21 cellular contexts compared by ENCODE assay signal in genomic region chr5:170362102-170362501, GRCh38. TPM values are rescaled to one million over a fixed set of nuclear protein-coding genes. Genes with fewer than 3 reads are reported as not detected.
DNase-seq lines count a peak whose midpoint lies in the region; ATAC-seq and TF ChIP-seq lines count a peak whose summit lies in the region.
"Had no signal": no experiment of that assay in that cellular context is flagged by ENCODE, and none has a peak within 500 bp of the region (broad histone marks: within the 10 kb centered on the region; RNA-seq: fewer than 3 reads in every experiment).

No MANE protein-coding gene starts in this region.

- H3K27ac ChIP-seq in right atrium auricular region, result peak overlapping the region; percentile 46 to 58
- peak overlapping the region; percentile 53 to 61 (median 59) for H3K27ac ChIP-seq in sigmoid colon
- H3K27ac ChIP-seq: GM23248, neural progenitor cell, PC-9 had no signal

- intact Hi-C loops in sigmoid colon (cut with DNase I), result no loop called here
- intact Hi-C loops in activated CD4-positive, alpha-beta T cell treated with anti-CD3 and anti-CD28 coated beads for 36 hours (cut with DNase I, micrococcal nuclease), result no loop called here
- intact Hi-C loops in Calu3 (cut with micrococcal nuclease; ENCODE audit: unreplicated experiment), result no loop called here

- TF ChIP-seq CTCF in right atrium auricular region (IDR thresholded peaks at IDR 0.05) (no peak), sigmoid colon (IDR thresholded peaks at IDR 0.05) (no peak), Calu3 (IDR thresholded peaks at IDR 0.05; ENCODE audit: unreplicated experiment) (no peak)

- no peaks in the 10 kb centered on the region for H3K9me3 Mint-ChIP-seq in activated CD4-positive, alpha-beta T cell treated with anti-CD3 and anti-CD28 coated beads for 36 hours (ENCODE audit: low read depth)
- H3K9me3 Mint-ChIP-seq in Calu3 (ENCODE audit: low read depth, unreplicated experiment), result no peaks in the 10 kb centered on the region
- H3K9me3 Mint-ChIP-seq: memory B cell, neural progenitor cell had no signal

- H3K4me1 ChIP-seq in right atrium auricular region, result peaks cover 0 to 46% of the 10 kb centered on the region in 2 donors
- peaks cover 0 to 42% (median 20%) of the 10 kb centered on the region in 4 donors for H3K4me1 ChIP-seq in sigmoid colon
- H3K4me1 ChIP-seq in HAP-1, result no peaks in the 10 kb centered on the region
- H3K4me1 ChIP-seq: ascending aorta, neural progenitor cell had no signal

- no peaks in the 10 kb centered on the region for H3K36me3 Mint-ChIP-seq in activated CD4-positive, alpha-beta T cell treated with anti-CD3 and anti-CD28 coated beads for 36 hours (ENCODE audit: low read depth)
- no peaks in the 10 kb centered on the region for H3K36me3 Mint-ChIP-seq in Calu3 (ENCODE audit: insufficient read depth, unreplicated experiment)
- H3K36me3 Mint-ChIP-seq: memory B cell, neural progenitor cell had no signal

- H3K4me3 Mint-ChIP-seq in activated CD4-positive, alpha-beta T cell treated with anti-CD3 and anti-CD28 coated beads for 36 hours, result no peak overlapping the region
- H3K4me3 Mint-ChIP-seq in Calu3 (ENCODE audit: low read depth, unreplicated experiment), result no peak overlapping the region
- H3K4me3 Mint-ChIP-seq: memory B cell, neural progenitor cell had no signal

- H3K4me3 ChIP-seq in right atrium auricular region, result no peak overlapping the region
- H3K4me3 ChIP-seq in sigmoid colon, result no peak overlapping the region
- H3K4me3 ChIP-seq in HAP-1, result no peak overlapping the region
- H3K4me3 ChIP-seq: ascending aorta, coronary artery, GM23248, neural progenitor cell, PC-9 had no signal

- no TSS peak for BruUV-seq in Calu3 (replicated peaks; lab: Mats Ljungman, UMichigan)

- H3K4me1 Mint-ChIP-seq in activated CD4-positive, alpha-beta T cell treated with anti-CD3 and anti-CD28 coated beads for 36 hours, result no peaks in the 10 kb centered on the region
- no peaks in the 10 kb centered on the region for H3K4me1 Mint-ChIP-seq in Calu3 (ENCODE audit: low read depth, unreplicated experiment)

- CTCF ChIA-PET in activated CD4-positive, alpha-beta T cell treated with anti-CD3 and anti-CD28 coated beads for 36 hours (lab: Charles Lee), result interaction anchor here (1.2 to 1.5 kb wide), 3 partner anchors 23 to 157 kb away, joined by 4 to 8 read pairs (median 5); no protein-coding TSS in a partner anchor
- CTCF ChIA-PET in Calu3 (lab: Charles Lee), result no interaction called here

- H3K27me3 Mint-ChIP-seq in activated CD4-positive, alpha-beta T cell treated with anti-CD3 and anti-CD28 coated beads for 36 hours, result no peaks in the 10 kb centered on the region
- H3K27me3 Mint-ChIP-seq in Calu3 (ENCODE audit: unreplicated experiment), result peaks cover 72% of the 10 kb centered on the region
- H3K27me3 Mint-ChIP-seq: memory B cell had no signal

- TF ChIP-seq POLR2A in sigmoid colon (IDR thresholded peaks at IDR 0.05), result no peak

- no peak for TF ChIP-seq EP300 in sigmoid colon (IDR thresholded peaks at IDR 0.05)

- no peak overlapping the region for H3K27ac Mint-ChIP-seq in activated CD4-positive, alpha-beta T cell treated with anti-CD3 and anti-CD28 coated beads for 36 hours
- no peak overlapping the region for H3K27ac Mint-ChIP-seq in Calu3 (ENCODE audit: unreplicated experiment)
- H3K27ac Mint-ChIP-seq: memory B cell, neural progenitor cell had no signal

- POLR2A ChIA-PET in activated CD4-positive, alpha-beta T cell treated with anti-CD3 and anti-CD28 coated beads for 36 hours (lab: Charles Lee), result no interaction called here

- H3K36me3 ChIP-seq in right atrium auricular region (no peaks in the 10 kb centered on the region), sigmoid colon (no peaks in the 10 kb centered on the region), HAP-1 (replicated peaks) (no peaks in the 10 kb centered on the region)
- H3K36me3 ChIP-seq: ascending aorta, neural progenitor cell had no signal

- H3K27me3 ChIP-seq in right atrium auricular region (no peaks in the 10 kb centered on the region), sigmoid colon (no peaks in the 10 kb centered on the region), HAP-1 (ENCODE audit: low read depth) (no peaks in the 10 kb centered on the region)
- H3K27me3 ChIP-seq: ascending aorta, neural progenitor cell had no signal

- in situ Hi-C loops in HAP-1 (cut with MboI; ENCODE audit: low sequenced_read_pairs), result no loop called here

- DNase-seq in SIG-M5 treated with dmso at 0.1 percent for 504 hours (lab: John Stamatoyannopoulos, UW; ENCODE audit: unreplicated experiment), result peak; percentile 68
- no peak for DNase-seq in SIG-M5 (lab: John Stamatoyannopoulos, UW)
- no peak for DNase-seq in right atrium auricular region (ENCODE audit: low spot score)
- DNase-seq in sigmoid colon, result peak; percentile 82
- DNase-seq in activated CD4-positive, alpha-beta T cell treated with anti-CD3 and anti-CD28 coated beads for 36 hours, result no peak
- DNase-seq in germinal center (ENCODE audit: low spot score), result no peak
- no peak for DNase-seq in Calu3
- no peak for DNase-seq in HAP-1 (ENCODE audit: low spot score in 2 of 2)
- DNase-seq: activated CD4-positive, alpha-beta T cell treated with anti-CD3 and anti-CD28 coated beads, Interleukin-2, amount 50 U/mL, for 1 hour; activated naive CD4-positive, alpha-beta T cell treated with Interleukin-2 at 50 U/mL for 16 hours; DMS79; GM23248; NCI-H1092 treated with DMSO at 0.1 percent for 48 hours; NCI-H2107; NCI-H524 treated with DMSO at 0.1 percent for 48 hours; PC-9 had no signal

- no peak for ATAC-seq in activated CD4-positive, alpha-beta T cell treated with anti-CD3 and anti-CD28 coated beads for 36 hours

- H3K9me3 ChIP-seq in right atrium auricular region (no peaks in the 10 kb centered on the region), sigmoid colon (no peaks in the 10 kb centered on the region), HAP-1 (no peaks in the 10 kb centered on the region)
- H3K9me3 ChIP-seq: ascending aorta had no signal

- 80 to 90% methylated on average over 7 of the region's 7 CpGs for whole genome bisulfite sequencing in sigmoid colon, 2 donors

RNA-seq across cellular contexts. Expression of gene KCNMB1, which starts 27.1 kb away (rescaled TPM):
- total RNA-seq in right atrium auricular region (under 1 TPM; 0.74 to 0.83 TPM), sigmoid colon (10 to 100 TPM; 38.6 to 59.8 (median 44.6) TPM), Calu3 (2022) (not detected in 2 replicates)
- polyA plus RNA-seq in sigmoid colon, result 1 to 10 TPM in 2 of 3 donors, under 1 TPM in 1; 0.46 to 6.8 (median 1.2) TPM
- not detected for total RNA-seq in activated CD4-positive, alpha-beta T cell treated with anti-CD3 and anti-CD28 coated beads for 36 hours
- total RNA-seq: A172, GM23248, PC-9 had no signal
- polyA plus RNA-seq: GM23248 had no signal

Comparison
In these comparisons a context has a peak if more than half of its experiments do, and no peak if none do; other contexts are left out.
1. DNase-seq: peak in SIG-M5 treated with dmso at 0.1 percent for 504 hours (single experiment) and sigmoid colon (single experiment); none in SIG-M5 (single experiment), right atrium auricular region (single experiment), activated CD4-positive, alpha-beta T cell treated with anti-CD3 and anti-CD28 coated beads for 36 hours (single experiment), germinal center (single experiment), Calu3 (single experiment) and HAP-1 (0 of 2).
2. RNA of gene KCNMB1, which starts 27.1 kb away (total RNA-seq): 38.6 to 59.8 TPM in sigmoid colon; 0.74 to 0.83 TPM in right atrium auricular region, not detected in activated CD4-positive, alpha-beta T cell treated with anti-CD3 and anti-CD28 coated beads for 36 hours and not detected in Calu3; every median in the first group is over 10 times any median in the second.